Comparison of ENCODE assay signal across 8 cellular contexts in the genomic region with DNA sequence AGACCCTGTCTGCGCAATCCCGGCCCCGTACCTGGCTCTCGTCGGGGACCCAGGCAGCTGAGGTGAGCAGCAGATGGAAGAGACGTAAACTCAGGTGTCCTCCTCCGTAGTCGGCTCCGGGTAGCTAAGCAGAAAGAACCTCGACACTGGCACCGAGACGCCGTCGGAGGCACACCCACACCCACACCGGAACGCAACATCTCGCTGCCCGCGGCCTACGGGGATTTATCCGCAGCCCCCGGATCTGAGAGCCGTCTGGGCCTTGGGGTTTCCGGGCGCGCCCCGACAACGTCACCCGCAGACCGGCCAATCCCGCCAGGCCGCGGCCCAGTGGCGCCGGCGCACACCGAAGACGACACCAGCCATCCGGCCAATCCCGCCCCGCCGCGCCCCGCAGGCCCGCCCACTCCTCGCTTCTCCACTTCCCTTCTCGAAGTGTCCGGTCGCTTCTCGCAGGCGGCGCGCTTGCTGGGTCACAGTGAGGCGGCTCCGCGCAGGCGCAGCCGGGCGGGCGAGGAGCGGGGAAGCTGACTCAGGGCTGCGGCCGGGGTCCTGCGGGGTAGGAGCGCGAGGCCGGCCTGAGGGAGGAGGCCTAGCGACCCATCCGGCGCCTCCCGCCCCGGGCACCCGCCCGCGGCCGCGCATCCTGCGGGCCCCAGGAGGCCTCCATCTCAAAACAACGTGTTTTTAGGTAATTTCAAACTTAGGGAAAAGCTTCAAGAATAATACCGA. TPM values are rescaled to one million over a fixed set of nuclear protein-coding genes. Genes with fewer than 3 reads are reported as not detected.
A peak's percentile ranks its signal among the peaks of the same experiment; 100 is the strongest.
DNase-seq lines count a peak whose midpoint lies in the region; TF ChIP-seq lines count a peak whose summit lies in the region.

A gene with protein sequence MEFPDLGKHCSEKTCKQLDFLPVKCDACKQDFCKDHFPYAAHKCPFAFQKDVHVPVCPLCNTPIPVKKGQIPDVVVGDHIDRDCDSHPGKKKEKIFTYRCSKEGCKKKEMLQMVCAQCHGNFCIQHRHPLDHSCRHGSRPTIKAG (minus strand): TSS at position 264 of the 732 bp plus-strand sequence. CDS start 1,984 bp downstream, outside the sequence.

- peak within 1 kb of the TSS; percentile 98 for H3K23ac ChIP-seq in neuronal stem cell (ENCODE audit: low read depth, low read length, poor library complexity)

- peak within 1 kb of the TSS; percentile 73 for H3K4me2 ChIP-seq in neuronal stem cell (ENCODE audit: insufficient read depth, low read length, poor library complexity, severe bottlenecking)

- peak within 1 kb of the TSS; percentile 96 for H3K4me3 ChIP-seq in HFF-Myc (replicated peaks; ENCODE audit: low read depth, low read length)
- H3K4me3 ChIP-seq in neuronal stem cell (ENCODE audit: low read length in 2 of 2): peak within 1 kb of the TSS; percentile 72 to 99
- H3K4me3 ChIP-seq in subcutaneous abdominal adipose tissue (ENCODE audit: low read depth in 1 of 5, low read length in 5 of 5): peak within 1 kb of the TSS; percentile 86 to 100 (median 96)

- no peaks in the 10 kb centered on the region for H3K9me3 ChIP-seq in neuronal stem cell (replicated peaks in 1 of 2; ENCODE audit: control insufficient read depth in 2 of 2, insufficient read depth in 1 of 2, low read depth in 1 of 2, low read length in 2 of 2)
- H3K9me3 ChIP-seq in subcutaneous abdominal adipose tissue (ENCODE audit: control insufficient read depth in 5 of 5, low read length in 5 of 5): no peaks in the 10 kb centered on the region

- peak within 1 kb of the TSS; percentile 94 for H3K14ac ChIP-seq in neuronal stem cell (ENCODE audit: low read length)

- H3K27ac ChIP-seq in neuronal stem cell (replicated peaks; ENCODE audit: low read length) (peak within 1 kb of the TSS; percentile 85), subcutaneous abdominal adipose tissue (ENCODE audit: low read depth, low read length) (peak within 1 kb of the TSS; percentile 98)

- H2AFZ ChIP-seq in neuronal stem cell (ENCODE audit: low read length): peak within 1 kb of the TSS; percentile 91

- peak within 1 kb of the TSS; percentile 100 for H2AK5ac ChIP-seq in neuronal stem cell (ENCODE audit: low read depth, low read length)

- no peak for TF ChIP-seq CTCF in HFF-Myc (IDR thresholded peaks at IDR 0.05; ENCODE audit: low read depth, low read length, missing control alignments)

- peak within 1 kb of the TSS; percentile 98 for H3K4ac ChIP-seq in neuronal stem cell (ENCODE audit: low read length)

- H2BK120ac ChIP-seq in neuronal stem cell (ENCODE audit: low read depth, low read length): no peak within 1 kb of the TSS

- H3K36me3 ChIP-seq in neuronal stem cell (replicated peaks in 1 of 2; ENCODE audit: control insufficient read depth in 2 of 2, insufficient read depth in 2 of 2, low read length in 2 of 2) (peaks cover 9 to 46% of the 10 kb centered on the region in 2 donors), subcutaneous abdominal adipose tissue (ENCODE audit: control insufficient read depth in 5 of 5, insufficient read depth in 5 of 5, low read length in 5 of 5) (peaks cover 4 to 52% (median 41%) of the 10 kb centered on the region in 5 donors)

- no peaks in the 10 kb centered on the region for H3K27me3 ChIP-seq in neuronal stem cell (ENCODE audit: control insufficient read depth in 3 of 3, insufficient read depth in 3 of 3, low read depth in 1 of 3, low read length in 3 of 3)
- H3K27me3 ChIP-seq in subcutaneous abdominal adipose tissue (ENCODE audit: control insufficient read depth in 5 of 5, insufficient read depth in 4 of 5, low read length in 5 of 5): no peaks in the 10 kb centered on the region

- H3K4me1 ChIP-seq in neuronal stem cell (ENCODE audit: control insufficient read depth in 2 of 2, insufficient read depth in 1 of 2, low read depth in 1 of 2, low read length in 2 of 2): peaks cover 3 to 8% of the 10 kb centered on the region in 2 donors
- H3K4me1 ChIP-seq in subcutaneous abdominal adipose tissue (ENCODE audit: control insufficient read depth in 5 of 5, insufficient read depth in 5 of 5, low read length in 5 of 5): peaks cover 2 to 28% (median 26%) of the 10 kb centered on the region in 5 donors

- DNase-seq in GM04503 (ENCODE audit: low read depth) (peak; percentile 75), HFF-Myc (ENCODE audit: extremely low read depth, low read depth) (peak; percentile 74), NAMALWA (ENCODE audit: low spot score) (peak; percentile 99), SK-MEL-5 (ENCODE audit: low read depth, low spot score) (peak; percentile 99), foreskin melanocyte (peak; percentile 95), neuronal stem cell (ENCODE audit: low spot score) (peak; percentile 97)
- DNase-seq in activated naive CD4-positive, alpha-beta T cell treated with Interleukin-2 at 50 U/mL for 16 hours: peak; percentile 99

- peak within 1 kb of the TSS; percentile 96 for H3K18ac ChIP-seq in neuronal stem cell (ENCODE audit: low read length)

- H4K8ac ChIP-seq in neuronal stem cell (ENCODE audit: low read depth, low read length): peak within 1 kb of the TSS; percentile 98

- peaks cover 8% of the 10 kb centered on the region for H3K79me1 ChIP-seq in neuronal stem cell (ENCODE audit: low read depth, low read length)

- H3K9ac ChIP-seq in neuronal stem cell (ENCODE audit: low read depth, low read length, poor library complexity) (peak within 1 kb of the TSS; percentile 97), subcutaneous abdominal adipose tissue (ENCODE audit: low read length in 5 of 5) (peak within 1 kb of the TSS; percentile 84 to 99 (median 99))

- H4K91ac ChIP-seq in neuronal stem cell (ENCODE audit: low read depth, low read length, poor library complexity): peak within 1 kb of the TSS; percentile 12

- H2BK5ac ChIP-seq in neuronal stem cell (ENCODE audit: low read length): peak within 1 kb of the TSS; percentile 82

- WGBS in neuronal stem cell (ENCODE audit: extremely low coverage in 2 of 2, insufficient read length in 2 of 2, insufficient replicate concordance in 1 of 2), 2 donors: no CpG with 5 or more reads among the region's 80 CpGs

- no peak within 1 kb of the TSS for H2BK12ac ChIP-seq in neuronal stem cell (ENCODE audit: low read length)

- in situ Hi-C loops in SK-MEL-5 (cut with HindIII; ENCODE audit: low pct_unique_long_range_greater_than_20kb, low sequenced_read_pairs): no loop called here

- no peak within 1 kb of the TSS for H2BK15ac ChIP-seq in neuronal stem cell (ENCODE audit: low read length)

RNA-seq across cellular contexts. Expression of the gene that starts here (rescaled TPM):
- 22.8 and 23.5 TPM in 2 replicates for total RNA-seq in SK-MEL-5 (2014; rRNA removed; shearing (Covaris generic))
- polyA plus RNA-seq in SK-MEL-5 (2015; cell fraction: cytosol; rRNA removed): 24.2 and 26.4 TPM in 2 replicates
- 52.3 and 55.1 TPM in 2 replicates for polyA plus RNA-seq in SK-MEL-5 (2015; cell fraction: nucleus; rRNA removed)
- 9.5 TPM for polyA plus RNA-seq in neuronal stem cell (2013, experiment 1 of 2)
- 8.7 TPM for polyA plus RNA-seq in neuronal stem cell (2013, experiment 2 of 2)

Comparison
In these comparisons a context has a peak if more than half of its experiments do, and no peak if none do; other contexts are left out.
1. Peak in every context shown above with its lines: DNase-seq, H3K4me3 ChIP-seq and H3K27ac ChIP-seq.